ENCODE assay signal across 22 cellular contexts in the genomic region with DNA sequence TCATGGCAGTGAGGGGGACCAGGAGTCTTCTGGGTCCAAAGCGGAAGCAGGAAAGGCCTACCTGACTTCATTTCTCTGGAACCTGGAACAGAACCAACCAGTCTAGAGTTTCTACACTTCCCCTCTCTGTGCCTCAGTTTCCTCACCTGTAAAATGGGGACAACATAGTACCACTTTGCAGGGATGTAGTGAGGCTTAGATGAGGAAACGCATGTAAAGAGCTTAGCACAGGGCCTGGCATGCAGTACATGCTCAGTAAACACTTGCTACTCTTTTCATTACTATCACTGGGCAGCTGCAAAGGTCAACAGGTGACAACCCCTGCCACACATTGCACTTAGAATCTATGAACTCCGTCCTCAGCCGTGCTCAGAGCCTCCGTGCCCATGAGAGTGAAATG.
"Had no signal": no experiment of that assay in that cellular context is flagged by ENCODE, and none has a peak within 500 bp of the region (broad histone marks: within the 10 kb centered on the region; RNA-seq: fewer than 3 reads in every experiment).

No MANE protein-coding gene starts in this region.

- H3K4me1 Mint-ChIP-seq: mesothelial cell of epicardium had no signal

- H3K4me1 ChIP-seq: esophagus muscularis mucosa, foreskin keratinocyte, gastroesophageal sphincter, heart left ventricle, left lung, lower lobe of right lung had no signal

- H3K27ac ChIP-seq: coronary artery, dorsolateral prefrontal cortex, esophagus muscularis mucosa, foreskin keratinocyte, gastroesophageal sphincter, heart left ventricle, left lung, lower lobe of right lung had no signal

- H3K36me3 ChIP-seq: esophagus muscularis mucosa, gastroesophageal sphincter, heart left ventricle, left lung, lower lobe of right lung had no signal

- FAIRE-seq: colon, endothelial cell of umbilical vein, frontal cortex, islet of Langerhans, keratinocyte had no signal

- H3K27me3 ChIP-seq: dorsolateral prefrontal cortex had no signal

- H3K4me3 Mint-ChIP-seq: mesothelial cell of epicardium had no signal

- H3K9me3 Mint-ChIP-seq: mesothelial cell of epicardium had no signal

- H3K9me3 ChIP-seq: esophagus muscularis mucosa, gastroesophageal sphincter, heart left ventricle, left lung, lower lobe of right lung, mucosa of descending colon had no signal

- H3K36me3 Mint-ChIP-seq: mesothelial cell of epicardium had no signal

- DNase-seq: dermis blood vessel endothelial cell; dorsolateral prefrontal cortex; effector CD4-positive, alpha-beta T cell; effector memory CD4-positive, alpha-beta T cell; foreskin keratinocyte; heart left ventricle; hippocampal formation; left cardiac atrium; left lung; left ventricle myocardium superior; lower lobe of right lung; mesenchymal stem cell; mucosa of descending colon had no signal

- ATAC-seq: foreskin keratinocyte, gastroesophageal sphincter, heart left ventricle, left cardiac atrium, left lung, left ventricle myocardium superior, lower lobe of right lung, mucosa of descending colon had no signal

- H3K27ac Mint-ChIP-seq: mesothelial cell of epicardium had no signal

- H3K4me3 ChIP-seq: coronary artery, dorsolateral prefrontal cortex, esophagus muscularis mucosa, gastroesophageal sphincter, heart left ventricle, left lung, lower lobe of right lung, mucosa of descending colon had no signal
